11 cellular contexts compared by ENCODE assay signal in the genomic region with DNA sequence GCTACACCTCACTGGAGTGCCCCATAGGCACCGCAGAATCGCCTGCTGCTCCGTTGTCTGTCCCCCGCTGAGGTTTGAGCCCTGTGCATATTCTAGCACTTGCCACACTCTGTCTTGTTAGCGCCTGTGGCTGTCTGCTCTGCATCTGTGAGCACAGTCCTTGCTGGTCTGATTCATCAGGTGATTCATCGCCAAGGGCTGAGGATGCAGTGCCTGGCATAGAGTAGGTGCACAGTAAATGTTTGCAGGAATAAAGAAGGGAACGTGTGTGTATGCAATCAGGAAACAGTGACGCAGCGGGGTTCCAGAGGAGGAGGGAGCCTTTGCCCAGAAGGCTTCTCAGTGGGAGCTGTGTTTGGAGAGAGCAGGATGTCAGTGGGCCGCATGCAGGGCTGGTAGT.
DNase-seq lines count a peak whose midpoint lies in the region; ATAC-seq and TF ChIP-seq lines count a peak whose summit lies in the region.
"Had no signal": no experiment of that assay in that cellular context is flagged by ENCODE, and none has a peak within 500 bp of the region (broad histone marks: within the 10 kb centered on the region; RNA-seq: fewer than 3 reads in every experiment).

No MANE protein-coding gene starts in this region.

- intact Hi-C loops in natural killer cell (cut with micrococcal nuclease), result no loop called here

- no peak overlapping the region for H3K4me3 Mint-ChIP-seq in natural killer cell treated with Interleukin-12 subunit alpha and Interleukin-12 subunit beta and Interleukin-15 and Interleukin-18, amount 100 ng/mL, for 72 hours
- H3K4me3 Mint-ChIP-seq in natural killer cell, result no peak overlapping the region
- H3K4me3 Mint-ChIP-seq: CD8-positive, alpha-beta T cell had no signal

- H3K4me3 ChIP-seq in SJSA1 (no peak overlapping the region), fibroblast of mammary gland (ENCODE audit: control insufficient read depth, low read depth, low read length) (no peak overlapping the region)

- no peaks in the 10 kb centered on the region for H3K9me3 Mint-ChIP-seq in natural killer cell treated with Interleukin-12 subunit alpha and Interleukin-12 subunit beta and Interleukin-15 and Interleukin-18, amount 100 ng/mL, for 72 hours
- no peaks in the 10 kb centered on the region for H3K9me3 Mint-ChIP-seq in natural killer cell
- H3K9me3 Mint-ChIP-seq: CD8-positive, alpha-beta T cell had no signal

- no peak for DNase-seq in natural killer cell treated with Interleukin-12 subunit alpha and Interleukin-12 subunit beta and Interleukin-15 and Interleukin-18, amount 100 ng/mL, for 72 hours (ENCODE audit: low spot score)
- no peak for DNase-seq in natural killer cell
- DNase-seq in SJSA1 (ENCODE audit: low read depth in 1 of 2, low spot score in 2 of 2), result peak; percentile 66 to 85
- DNase-seq in fibroblast of mammary gland (ENCODE audit: low read depth), result peak; percentile 94
- no peak for DNase-seq in DMS79 treated with DMSO at 0.1 percent for 48 hours (lab: John Stamatoyannopoulos, UW)
- no peak for DNase-seq in DMS79 (lab: John Stamatoyannopoulos, UW)
- no peak for DNase-seq in UCSD-AML1 (lab: John Stamatoyannopoulos, UW; ENCODE audit: unreplicated experiment)
- DNase-seq: effector memory CD4-positive, alpha-beta T cell; stimulated activated CD4-positive, alpha-beta T cell treated with anti-CD3 and anti-CD28 coated beads, Interleukin-4, amount 100 ng/mL, for 24 hours had no signal

- H3K36me3 Mint-ChIP-seq in natural killer cell treated with Interleukin-12 subunit alpha and Interleukin-12 subunit beta and Interleukin-15 and Interleukin-18, amount 100 ng/mL, for 72 hours, result no peaks in the 10 kb centered on the region
- no peaks in the 10 kb centered on the region for H3K36me3 Mint-ChIP-seq in natural killer cell

- peak; percentile 32 to 38 for ATAC-seq in natural killer cell treated with Interleukin-12 subunit alpha and Interleukin-12 subunit beta and Interleukin-15 and Interleukin-18, amount 100 ng/mL, for 72 hours
- ATAC-seq in natural killer cell, result no peak
- ATAC-seq in HG02759 (IDR thresholded peaks at IDR 0.05; ENCODE audit: unreplicated experiment), result no peak
- ATAC-seq: CD8-positive, alpha-beta T cell had no signal

- TF ChIP-seq CTCF in natural killer cell (IDR thresholded peaks at IDR 0.05), result no peak
- no peak for TF ChIP-seq CTCF in fibroblast of mammary gland (conservative IDR thresholded peaks at IDR 0.05; ENCODE audit: control insufficient read depth, insufficient read depth, low read depth, low read length)

- peak overlapping the region; percentile 42 for H3K27ac ChIP-seq in SJSA1

- no peaks in the 10 kb centered on the region for H3K36me3 ChIP-seq in SJSA1

- H3K27me3 Mint-ChIP-seq in natural killer cell treated with Interleukin-12 subunit alpha and Interleukin-12 subunit beta and Interleukin-15 and Interleukin-18, amount 100 ng/mL, for 72 hours, result no peaks in the 10 kb centered on the region
- H3K27me3 Mint-ChIP-seq in natural killer cell (ENCODE audit: low read depth in 2 of 2), result no peaks in the 10 kb centered on the region

- H3K27ac Mint-ChIP-seq in natural killer cell treated with Interleukin-12 subunit alpha and Interleukin-12 subunit beta and Interleukin-15 and Interleukin-18, amount 100 ng/mL, for 72 hours, result no peak overlapping the region
- H3K27ac Mint-ChIP-seq in natural killer cell, result no peak overlapping the region
- H3K27ac Mint-ChIP-seq: CD8-positive, alpha-beta T cell had no signal

- H3K4me1 ChIP-seq in SJSA1 (replicated peaks), result peaks cover 13% of the 10 kb centered on the region

- no peaks in the 10 kb centered on the region for H3K9me3 ChIP-seq in SJSA1 (replicated peaks)

- H3K4me1 Mint-ChIP-seq in natural killer cell treated with Interleukin-12 subunit alpha and Interleukin-12 subunit beta and Interleukin-15 and Interleukin-18, amount 100 ng/mL, for 72 hours (ENCODE audit: low read depth in 2 of 2), result peaks cover 0 to under 1% of the 10 kb centered on the region in 2 donors
- no peaks in the 10 kb centered on the region for H3K4me1 Mint-ChIP-seq in natural killer cell

- H3K27me3 ChIP-seq in SJSA1 (replicated peaks), result no peaks in the 10 kb centered on the region

Comparison
In these comparisons a context has a peak if more than half of its experiments do, and no peak if none do; other contexts are left out.
1. ATAC-seq: peak in natural killer cell treated with Interleukin-12 subunit alpha and Interleukin-12 subunit beta and Interleukin-15 and Interleukin-18, amount 100 ng/mL, for 72 hours (2 of 2); none in natural killer cell (0 of 3) and HG02759 (single experiment).
2. DNase-seq: peak in SJSA1 (2 of 2) and fibroblast of mammary gland (single experiment); none in natural killer cell treated with Interleukin-12 subunit alpha and Interleukin-12 subunit beta and Interleukin-15 and Interleukin-18, amount 100 ng/mL, for 72 hours (single experiment), natural killer cell (single experiment), DMS79 treated with DMSO at 0.1 percent for 48 hours (single experiment), DMS79 (single experiment) and UCSD-AML1 (single experiment).